In genomic region chr15:34618073-34618472, GRCh38 we compare ENCODE assay signal across 26 cellular contexts. TPM values are rescaled to one million over a fixed set of nuclear protein-coding genes. Genes with fewer than 3 reads are reported as not detected.
DNase-seq lines count a peak whose midpoint lies in the region; ATAC-seq, FAIRE-seq and TF ChIP-seq lines count a peak whose summit lies in the region.
"Had no signal": no experiment of that assay in that cellular context is flagged by ENCODE, and none has a peak within 500 bp of the region (broad histone marks: within the 10 kb centered on the region; RNA-seq: fewer than 3 reads in every experiment).

No MANE protein-coding gene starts in this region.

- TF ChIP-seq EP300 in K562 (IDR thresholded peaks at IDR 0.05; ENCODE audit: low read length): no peak

- DNase-seq in SK-N-DZ (ENCODE audit: low spot score): peak; percentile 58
- DNase-seq in K562 (ENCODE audit: extremely low read depth in 1 of 4, low spot score in 3 of 4): no peak
- DNase-seq in activated T-helper 1 cell treated with anti-CD3 and anti-CD28 coated beads, Interleukin-12 subunit alpha, Interleukin-12 subunit beta, Interleukin-2, Interleukin-4 antibody, amounts not matched to agents 30 ng/mL and 10 ng/mL and 1 ng/mL, durations not matched to agents 14 hours and 24 hours and 36 hours (ENCODE audit: low spot score): no peak
- DNase-seq: 8988T; ACHN; BE2C; C1 segment of cervical spinal cord; CD4-positive, alpha-beta memory T cell; CD4-positive, CD25-positive, alpha-beta regulatory T cell; CD8-positive, alpha-beta memory T cell; COR-L47; DMS 273 treated with DMSO at 0.1 percent for 48 hours; DMS153; DMS53; DMS79; DND-41; EL; GDM1 had no signal

- 65% methylated on average over 2 of the region's 2 CpGs for WGBS in K562 (ENCODE audit: insufficient coverage, low coverage, missing lambda C conversion rate)

- H3K4me1 ChIP-seq in K562 (replicated peaks in 1 of 2; ENCODE audit: control insufficient read depth in 2 of 2, insufficient read depth in 2 of 2, low read length in 2 of 2): peaks cover 0 to 21% of the 10 kb centered on the region in 2 experiments; a peak in 4 of 5 replicates

- no peaks in the 10 kb centered on the region for H3K9me1 ChIP-seq in K562 (ENCODE audit: control insufficient read depth, insufficient read depth, low read length)

- intact Hi-C loops in K562 (cut with micrococcal nuclease): no loop called here
- intact Hi-C loops in activated T-helper 1 cell treated with anti-CD3 and anti-CD28 coated beads, Interleukin-12 subunit alpha, Interleukin-12 subunit beta, Interleukin-2, Interleukin-4 antibody, amounts not matched to agents 30 ng/mL and 10 ng/mL and 1 ng/mL, durations not matched to agents 14 hours and 24 hours and 36 hours (cut with micrococcal nuclease): no loop called here

- H3K36me3 ChIP-seq in K562 (ENCODE audit: control insufficient read depth, insufficient read depth, low read length): no peaks in the 10 kb centered on the region
- H3K36me3 ChIP-seq: BE2C, BLaER1 had no signal

- H3K27me3 Mint-ChIP-seq in stimulated activated memory B cell treated with anti-CD40 and anti-IgM and Interleukin-4, amounts not matched to agents 10 μg/mL and 1 μg/mL and 100 μg/mL, for 72 hours: peaks cover 17% of the 10 kb centered on the region
- H3K27me3 Mint-ChIP-seq in activated T-helper 1 cell treated with anti-CD3 and anti-CD28 coated beads, Interleukin-12 subunit alpha, Interleukin-12 subunit beta, Interleukin-2, Interleukin-4 antibody, amounts not matched to agents 30 ng/mL and 10 ng/mL and 1 ng/mL, durations not matched to agents 14 hours and 24 hours and 36 hours (ENCODE audit: insufficient read depth): peaks cover 44% of the 10 kb centered on the region

- in situ Hi-C loops in K562 (cut with MboI): no loop called here

- no TSS peak for BruUV-seq in K562 (replicated peaks; lab: Mats Ljungman, UMichigan)

- no peak for TF ChIP-seq POLR2A in K562 (conservative IDR thresholded peaks at IDR 0.05)

- H3K9ac ChIP-seq in K562 (ENCODE audit: insufficient read depth in 1 of 2, low read depth in 2 of 2, low read length in 2 of 2): no peak overlapping the region
- H3K9ac ChIP-seq: BLaER1 had no signal

- CTCF ChIA-PET in K562 (lab: Yijun Ruan, JAX; ENCODE audit: low intra/inter-chr PET ratio): no interaction called here

- H3K27ac Mint-ChIP-seq in stimulated activated memory B cell treated with anti-CD40 and anti-IgM and Interleukin-4, amounts not matched to agents 10 μg/mL and 1 μg/mL and 100 μg/mL, for 72 hours: no peak overlapping the region
- no peak overlapping the region for H3K27ac Mint-ChIP-seq in activated T-helper 1 cell treated with anti-CD3 and anti-CD28 coated beads, Interleukin-12 subunit alpha, Interleukin-12 subunit beta, Interleukin-2, Interleukin-4 antibody, amounts not matched to agents 30 ng/mL and 10 ng/mL and 1 ng/mL, durations not matched to agents 14 hours and 24 hours and 36 hours
- H3K27ac Mint-ChIP-seq: CD14-positive monocyte; CD4-positive, CD25-positive, alpha-beta regulatory T cell; CD8-positive, alpha-beta memory T cell had no signal

- H3K36me3 Mint-ChIP-seq in stimulated activated memory B cell treated with anti-CD40 and anti-IgM and Interleukin-4, amounts not matched to agents 10 μg/mL and 1 μg/mL and 100 μg/mL, for 72 hours: no peaks in the 10 kb centered on the region
- H3K36me3 Mint-ChIP-seq in activated T-helper 1 cell treated with anti-CD3 and anti-CD28 coated beads, Interleukin-12 subunit alpha, Interleukin-12 subunit beta, Interleukin-2, Interleukin-4 antibody, amounts not matched to agents 30 ng/mL and 10 ng/mL and 1 ng/mL, durations not matched to agents 14 hours and 24 hours and 36 hours (ENCODE audit: low read depth): no peaks in the 10 kb centered on the region
- H3K36me3 Mint-ChIP-seq: CD14-positive monocyte; CD4-positive, alpha-beta memory T cell; CD4-positive, CD25-positive, alpha-beta regulatory T cell; CD8-positive, alpha-beta memory T cell had no signal

- POLR2A ChIA-PET in K562 (lab: Yijun Ruan, JAX): interaction anchor here (1.1 kb wide), 1 partner anchor 38 kb away, joined by 3 read pairs; no protein-coding TSS in a partner anchor

- no peak overlapping the region for H3K4me3 Mint-ChIP-seq in stimulated activated memory B cell treated with anti-CD40 and anti-IgM and Interleukin-4, amounts not matched to agents 10 μg/mL and 1 μg/mL and 100 μg/mL, for 72 hours
- H3K4me3 Mint-ChIP-seq in activated T-helper 1 cell treated with anti-CD3 and anti-CD28 coated beads, Interleukin-12 subunit alpha, Interleukin-12 subunit beta, Interleukin-2, Interleukin-4 antibody, amounts not matched to agents 30 ng/mL and 10 ng/mL and 1 ng/mL, durations not matched to agents 14 hours and 24 hours and 36 hours: no peak overlapping the region
- H3K4me3 Mint-ChIP-seq: CD14-positive monocyte; CD4-positive, alpha-beta memory T cell; CD4-positive, CD25-positive, alpha-beta regulatory T cell; CD8-positive, alpha-beta memory T cell had no signal

- H3K4me3 ChIP-seq in K562: no peak overlapping the region
- H3K4me3 ChIP-seq: BLaER1, GM12878 had no signal

- no peaks in the 10 kb centered on the region for H3K9me3 ChIP-seq in K562 (replicated peaks; ENCODE audit: control insufficient read depth, insufficient read depth, low read depth, low read length)
- H3K9me3 ChIP-seq: BE2C, BLaER1 had no signal

- H2AFZ ChIP-seq in K562 (ENCODE audit: low read depth, low read length): peak overlapping the region; percentile 84

- H3K27me3 ChIP-seq in K562 (ENCODE audit: control insufficient read depth in 2 of 2, insufficient read depth in 2 of 2, low read length in 2 of 2): no peaks in the 10 kb centered on the region
- H3K27me3 ChIP-seq: BE2C, BLaER1 had no signal

- no peak for TF ChIP-seq RAD21 in K562 (CRISPR knock-in tag; conservative IDR thresholded peaks at IDR 0.05 in 1 of 2, IDR thresholded peaks at IDR 0.05 in 1 of 2)

- TF ChIP-seq CTCF in K562 (IDR thresholded peaks at IDR 0.05 in 2 of 3, conservative IDR thresholded peaks at IDR 0.05 in 1 of 3; ENCODE audit: insufficient read depth in 2 of 3, low read depth in 1 of 3, low read length in 3 of 3): no peak

- FAIRE-seq in K562 (lab: Jason Lieb, UNC): no peak
- FAIRE-seq: A204.1, GM12878, GM12892, GM18507 had no signal

- no peak overlapping the region for H3K4me2 ChIP-seq in K562 (ENCODE audit: insufficient read depth, low read length)
- H3K4me2 ChIP-seq: BLaER1 had no signal

- ATAC-seq in K562 (no peak), HG03521 (IDR thresholded peaks at IDR 0.05; ENCODE audit: unreplicated experiment) (no peak)
- ATAC-seq in stimulated activated memory B cell treated with anti-CD40 and anti-IgM and Interleukin-4, amounts not matched to agents 10 μg/mL and 1 μg/mL and 100 μg/mL, for 72 hours: peak; percentile 24
- ATAC-seq: GM12878 had no signal

- H3K27ac ChIP-seq in K562 (ENCODE audit: extremely low read depth, low read depth, low read length): no peak overlapping the region
- H3K27ac ChIP-seq: BLaER1 had no signal

- no peaks in the 10 kb centered on the region for H3K79me2 ChIP-seq in K562 (ENCODE audit: control insufficient read depth, insufficient read depth, low read length)

- H3K4me1 Mint-ChIP-seq in stimulated activated memory B cell treated with anti-CD40 and anti-IgM and Interleukin-4, amounts not matched to agents 10 μg/mL and 1 μg/mL and 100 μg/mL, for 72 hours: peaks cover 6% of the 10 kb centered on the region
- H3K4me1 Mint-ChIP-seq in activated T-helper 1 cell treated with anti-CD3 and anti-CD28 coated beads, Interleukin-12 subunit alpha, Interleukin-12 subunit beta, Interleukin-2, Interleukin-4 antibody, amounts not matched to agents 30 ng/mL and 10 ng/mL and 1 ng/mL, durations not matched to agents 14 hours and 24 hours and 36 hours (ENCODE audit: low read depth): no peaks in the 10 kb centered on the region
- H3K4me1 Mint-ChIP-seq: CD4-positive, alpha-beta memory T cell; CD4-positive, CD25-positive, alpha-beta regulatory T cell; CD8-positive, alpha-beta memory T cell had no signal

- no peaks in the 10 kb centered on the region for H4K20me1 ChIP-seq in K562 (replicated peaks; ENCODE audit: control insufficient read depth, insufficient read depth, low read length)
- H4K20me1 ChIP-seq: BLaER1 had no signal

- no peaks in the 10 kb centered on the region for H3K9me3 Mint-ChIP-seq in stimulated activated memory B cell treated with anti-CD40 and anti-IgM and Interleukin-4, amounts not matched to agents 10 μg/mL and 1 μg/mL and 100 μg/mL, for 72 hours
- no peaks in the 10 kb centered on the region for H3K9me3 Mint-ChIP-seq in activated T-helper 1 cell treated with anti-CD3 and anti-CD28 coated beads, Interleukin-12 subunit alpha, Interleukin-12 subunit beta, Interleukin-2, Interleukin-4 antibody, amounts not matched to agents 30 ng/mL and 10 ng/mL and 1 ng/mL, durations not matched to agents 14 hours and 24 hours and 36 hours
- H3K9me3 Mint-ChIP-seq: CD4-positive, alpha-beta memory T cell; CD8-positive, alpha-beta memory T cell had no signal

TF ChIP-seq in K562, 482 proteins besides CTCF, POLR2A, EP300 and RAD21 (continues in another document):
- no peak for TF ChIP-seq ZNF75A (CRISPR knock-in tag; IDR thresholded peaks at IDR 0.05)
- no peak for TF ChIP-seq POLR2H (tag; IDR thresholded peaks at IDR 0.05; ENCODE audit: low read depth)
- TF ChIP-seq SIN3B (IDR thresholded peaks at IDR 0.05; ENCODE audit: low read depth): no peak

RNA-seq across cellular contexts. Expression of gene GOLGA8B, which starts 34.6 kb away (rescaled TPM):
- polyA plus RNA-seq in SK-N-DZ (2014; cell fraction: cytosol; rRNA removed): 63.0 and 73.7 TPM in 2 replicates
- 569 and 650 TPM in 2 replicates for polyA plus RNA-seq in SK-N-DZ (2014; cell fraction: nucleus; rRNA removed)
- 390 and 496 TPM in 2 replicates for total RNA-seq in K562 (2011; cell fraction: chromatin; rRNA removed; ENCODE audit: low replicate concordance)
- 104 and 126 TPM in 2 replicates for total RNA-seq in K562 (2011; cell fraction: nucleolus; rRNA removed)
- total RNA-seq in K562 (2011; cell fraction: nucleoplasm; rRNA removed): 172 and 193 TPM in 2 replicates
- total RNA-seq in K562 (2014; rRNA removed): 42.7 and 54.1 TPM in 2 replicates
- total RNA-seq in K562 (2014; rRNA removed; fragmentation: Illumina TruSeq; extraction: Trizol): 45.5 and 53.2 TPM in 2 replicates
- 33.8 TPM in 2 replicates for total RNA-seq in K562 (2015; rRNA removed; fragmentation: Illumina TruSeq; extraction: Trizol)
- total RNA-seq in K562 (2021): 65.3 and 79.5 TPM in 2 replicates
- 120 and 133 TPM in 2 replicates for polyA plus RNA-seq in K562 (2011; rRNA removed)
- 20.2 and 43.3 TPM in 2 replicates for polyA plus RNA-seq in K562 (2011; cell fraction: cytosol; rRNA removed)
- 403 and 445 TPM in 2 replicates for polyA plus RNA-seq in K562 (2011; cell fraction: nucleus; rRNA removed)
- polyA plus RNA-seq in K562 (2012): 46.7 and 119 TPM in 2 replicates
- 63.1 and 84.4 TPM in 2 replicates for polyA plus RNA-seq in K562 (2014; fragmentation: Illumina TruSeq; extraction: Trizol)
- polyA plus RNA-seq in K562 (2014; fragmentation: Nextera tagmentation; extraction: Ambion mirVana): 10 to 100 TPM in 1 of 2 experiments, 1 to 10 TPM in 1; 7.9 to 10.2 TPM
- 166 and 236 TPM in 2 replicates for polyA plus RNA-seq in K562 (2014; rRNA removed)
- 15.1 and 27.9 TPM in 2 replicates for polyA minus RNA-seq in K562 (2011; rRNA and poly(A)+ RNA removed)
- 7.1 and 13.0 TPM in 2 replicates for polyA minus RNA-seq in K562 (2011; cell fraction: cytosol; rRNA and poly(A)+ RNA removed)
- 54.5 and 77.9 TPM in 2 replicates for polyA minus RNA-seq in K562 (2011; cell fraction: nucleus; rRNA and poly(A)+ RNA removed)
- 228 and 239 TPM in 2 replicates for total RNA-seq in activated T-helper 1 cell treated with anti-CD3 and anti-CD28 coated beads, Interleukin-12 subunit alpha, Interleukin-12 subunit beta, Interleukin-2, Interleukin-4 antibody, amounts not matched to agents 30 ng/mL and 10 ng/mL and 1 ng/mL, durations not matched to agents 14 hours and 24 hours and 36 hours
